Comparison of ENCODE assay signal across 9 cellular contexts in the genomic region with DNA sequence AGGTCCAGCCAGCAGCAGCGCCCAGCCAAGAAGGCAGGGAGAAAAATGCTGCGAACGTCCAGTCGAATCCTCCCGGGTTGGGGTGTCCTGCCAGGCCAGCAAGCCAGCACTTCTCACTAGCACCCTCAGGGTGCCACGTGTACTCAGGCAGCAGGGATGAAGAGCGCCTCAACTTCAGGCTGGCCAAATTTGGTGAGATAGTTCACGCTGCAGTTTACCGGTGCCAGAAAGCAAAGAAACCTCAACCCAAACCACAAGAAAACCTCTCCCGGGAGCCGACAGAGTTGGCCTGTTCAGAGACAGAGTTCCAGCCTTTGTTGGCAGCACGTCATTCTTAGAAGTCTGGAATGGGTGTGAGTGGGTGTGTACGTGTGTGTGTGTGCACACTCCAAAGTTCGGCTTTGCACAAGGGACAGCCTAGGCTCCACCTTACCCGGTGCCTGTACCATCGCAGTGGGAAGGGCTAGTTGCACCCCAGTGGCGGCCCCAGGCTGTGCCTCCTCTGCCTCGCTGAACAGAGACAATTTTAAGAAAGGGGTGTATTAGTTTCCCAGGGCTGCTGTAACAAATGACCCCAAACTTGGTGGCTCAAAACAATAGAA. TPM values are rescaled to one million over a fixed set of nuclear protein-coding genes. Genes with fewer than 3 reads are reported as not detected.
A peak's percentile ranks its signal among the peaks of the same experiment; 100 is the strongest.
DNase-seq lines count a peak whose midpoint lies in the region; ATAC-seq and TF ChIP-seq lines count a peak whose summit lies in the region.
"Had no signal": no experiment of that assay in that cellular context is flagged by ENCODE, and none has a peak within 500 bp of the region (broad histone marks: within the 10 kb centered on the region; RNA-seq: fewer than 3 reads in every experiment).

No MANE protein-coding gene starts in this region.

- H3K9me3 Mint-ChIP-seq in activated CD4-positive, alpha-beta T cell treated with anti-CD3 and anti-CD28 coated beads for 36 hours (ENCODE audit: low read depth): no peaks in the 10 kb centered on the region
- no peaks in the 10 kb centered on the region for H3K9me3 Mint-ChIP-seq in activated naive CD8-positive, alpha-beta T cell treated with anti-CD3 and anti-CD28 coated beads for 36 hours

- POLR2A ChIA-PET in activated CD4-positive, alpha-beta T cell treated with anti-CD3 and anti-CD28 coated beads for 36 hours (lab: Charles Lee): no interaction called here

- H3K27me3 Mint-ChIP-seq in activated CD4-positive, alpha-beta T cell treated with anti-CD3 and anti-CD28 coated beads for 36 hours: no peaks in the 10 kb centered on the region
- H3K27me3 Mint-ChIP-seq in activated naive CD8-positive, alpha-beta T cell treated with anti-CD3 and anti-CD28 coated beads for 36 hours: no peaks in the 10 kb centered on the region

- no peaks in the 10 kb centered on the region for H3K36me3 ChIP-seq in stomach smooth muscle (ENCODE audit: control insufficient read depth in 2 of 2, insufficient read depth in 2 of 2, low read length in 2 of 2)

- H3K4me1 ChIP-seq in stomach smooth muscle (ENCODE audit: control insufficient read depth, insufficient read depth, low read length): peaks cover 88% of the 10 kb centered on the region

- peaks cover 38% of the 10 kb centered on the region for H3K36me3 Mint-ChIP-seq in activated CD4-positive, alpha-beta T cell treated with anti-CD3 and anti-CD28 coated beads for 36 hours (ENCODE audit: low read depth)
- H3K36me3 Mint-ChIP-seq in activated naive CD8-positive, alpha-beta T cell treated with anti-CD3 and anti-CD28 coated beads for 36 hours: peaks cover 26% of the 10 kb centered on the region

- H3K4me3 ChIP-seq in iPS-18c (ENCODE audit: insufficient read depth, low read depth, low read length): peak overlapping the region; percentile 9; the same call in 1 of the 2 replicates
- peak overlapping the region in 1 of 2 donors; percentile 15 for H3K4me3 ChIP-seq in stomach smooth muscle (ENCODE audit: low read length in 2 of 2)
- H3K4me3 ChIP-seq in foreskin fibroblast (ENCODE audit: low read depth in 1 of 2, low read length in 2 of 2): no peak overlapping the region

- TF ChIP-seq CTCF in foreskin fibroblast (IDR thresholded peaks at IDR 0.05; ENCODE audit: low read depth, low read length): no peak

- peaks cover 65% of the 10 kb centered on the region for H3K4me1 Mint-ChIP-seq in activated CD4-positive, alpha-beta T cell treated with anti-CD3 and anti-CD28 coated beads for 36 hours
- peaks cover 36% of the 10 kb centered on the region for H3K4me1 Mint-ChIP-seq in activated naive CD8-positive, alpha-beta T cell treated with anti-CD3 and anti-CD28 coated beads for 36 hours

- peak overlapping the region; percentile 47 to 62 for H3K9ac ChIP-seq in stomach smooth muscle (ENCODE audit: low read length in 2 of 2)

- peak; percentile 63 for DNase-seq in activated CD4-positive, alpha-beta T cell treated with anti-CD3 and anti-CD28 coated beads for 36 hours
- no peak for DNase-seq in activated CD4-positive, alpha-beta T cell treated with anti-CD3 and anti-CD28 coated beads, Interleukin-2, amount 50 U/mL, for 48 hours
- peak; percentile 17 for DNase-seq in activated naive CD8-positive, alpha-beta T cell treated with anti-CD3 and anti-CD28 coated beads for 36 hours
- no peak for DNase-seq in NCI-H2171 treated with DMSO at 0.1 percent for 48 hours (lab: John Stamatoyannopoulos, UW)
- DNase-seq in DMS 273 (lab: John Stamatoyannopoulos, UW; ENCODE audit: unreplicated experiment): no peak
- DNase-seq in foreskin fibroblast: no peak
- DNase-seq: NCI-H510A treated with DMSO at 0.1 percent for 48 hours had no signal

- H3K27ac Mint-ChIP-seq in activated CD4-positive, alpha-beta T cell treated with anti-CD3 and anti-CD28 coated beads for 36 hours: peak overlapping the region; percentile 48
- no peak overlapping the region for H3K27ac Mint-ChIP-seq in activated naive CD8-positive, alpha-beta T cell treated with anti-CD3 and anti-CD28 coated beads for 36 hours

- H3K9me3 ChIP-seq in iPS-18c (ENCODE audit: control insufficient read depth, insufficient read depth, low read length) (no peaks in the 10 kb centered on the region), stomach smooth muscle (ENCODE audit: control insufficient read depth in 2 of 2, low read length in 2 of 2) (no peaks in the 10 kb centered on the region)

- peak overlapping the region; percentile 99 for H3K27ac ChIP-seq in stomach smooth muscle (ENCODE audit: low read length)

- H3K4me3 Mint-ChIP-seq in activated CD4-positive, alpha-beta T cell treated with anti-CD3 and anti-CD28 coated beads for 36 hours: no peak overlapping the region
- peak overlapping the region; percentile 18 for H3K4me3 Mint-ChIP-seq in activated naive CD8-positive, alpha-beta T cell treated with anti-CD3 and anti-CD28 coated beads for 36 hours

- ATAC-seq in activated CD4-positive, alpha-beta T cell treated with anti-CD3 and anti-CD28 coated beads for 36 hours: peak; percentile 77

- H3K27me3 ChIP-seq in stomach smooth muscle (ENCODE audit: control insufficient read depth in 1 of 2, insufficient read depth in 2 of 2, low read length in 2 of 2): no peaks in the 10 kb centered on the region

- intact Hi-C loops in activated CD4-positive, alpha-beta T cell treated with anti-CD3 and anti-CD28 coated beads for 36 hours (cut with DNase I, micrococcal nuclease): loop anchor here in 1 of 2 experiments (10.0 kb wide), 1 partner anchor 158 kb away; no protein-coding TSS in a partner anchor

- CTCF ChIA-PET in activated CD4-positive, alpha-beta T cell treated with anti-CD3 and anti-CD28 coated beads for 36 hours (lab: Charles Lee): interaction anchor here (0.6 to 1.6 kb wide), 3 partner anchors 57 to 260 kb away, joined by 3 read pairs; no protein-coding TSS in a partner anchor

RNA-seq across cellular contexts. Expression of gene ELK3, which starts 42.1 kb away (rescaled TPM):
- total RNA-seq in activated CD4-positive, alpha-beta T cell treated with anti-CD3 and anti-CD28 coated beads for 36 hours: 10 to 100 TPM; 17.0 to 17.4 TPM
- 10 to 100 TPM; 10.9 to 12.6 TPM for total RNA-seq in activated naive CD8-positive, alpha-beta T cell treated with anti-CD3 and anti-CD28 coated beads for 36 hours

Comparison
In these comparisons a context has a peak if more than half of its experiments do, and no peak if none do; other contexts are left out.
1. DNase-seq: peak in activated CD4-positive, alpha-beta T cell treated with anti-CD3 and anti-CD28 coated beads for 36 hours (single experiment) and activated naive CD8-positive, alpha-beta T cell treated with anti-CD3 and anti-CD28 coated beads for 36 hours (single experiment); none in activated CD4-positive, alpha-beta T cell treated with anti-CD3 and anti-CD28 coated beads, Interleukin-2, amount 50 U/mL, for 48 hours (0 of 2), NCI-H2171 treated with DMSO at 0.1 percent for 48 hours (single experiment), DMS 273 (single experiment) and foreskin fibroblast (0 of 2).